8 cellular contexts compared by ENCODE assay signal in genomic region chr16:2500937-2501750, GRCh38.
A peak's percentile ranks its signal among the peaks of the same experiment; 100 is the strongest.
DNase-seq lines count a peak whose midpoint lies in the region; ATAC-seq lines count a peak whose summit lies in the region.

No MANE protein-coding gene starts in this region.

- no peak overlapping the region for H3K27ac Mint-ChIP-seq in memory B cell

- H3K36me3 Mint-ChIP-seq in memory B cell = peaks cover 5% of the 10 kb centered on the region

- no peak overlapping the region for H3K4me3 Mint-ChIP-seq in memory B cell

- no peaks in the 10 kb centered on the region for H3K9me3 Mint-ChIP-seq in memory B cell

- ATAC-seq in HG03159 (IDR thresholded peaks at IDR 0.05; ENCODE audit: unreplicated experiment) (peak; percentile 69), memory B cell (ENCODE audit: low read depth) (peak; percentile 96), GM21381 (IDR thresholded peaks at IDR 0.05; ENCODE audit: unreplicated experiment) (no peak)

- H3K27me3 Mint-ChIP-seq in memory B cell = no peaks in the 10 kb centered on the region

- DNase-seq in DMS153 (lab: John Stamatoyannopoulos, UW) (peak; percentile 43), NCI-H82 (lab: John Stamatoyannopoulos, UW) (peak; percentile 94), memory B cell (ENCODE audit: low spot score in 2 of 2) (peak; percentile 82 to 84)
- peak; percentile 46 to 61 for DNase-seq in activated CD8-positive, alpha-beta memory T cell treated with anti-CD3 and anti-CD28 coated beads for 1 hour (ENCODE audit: extremely low read depth in 1 of 2, low read depth in 1 of 2)
- DNase-seq in effector CD8-positive, alpha-beta T cell (lab: John Stamatoyannopoulos, UW) = peak; percentile 69
- DNase-seq in stimulated activated CD8-positive, alpha-beta memory T cell treated with anti-CD3 and anti-CD28 coated beads, Interleukin-12 subunit alpha, Interleukin-12 subunit beta, amount 100 ng/mL, for 1 hour (ENCODE audit: low read depth) = peak; percentile 64

- H3K4me1 Mint-ChIP-seq in memory B cell = peaks cover 3% of the 10 kb centered on the region

Comparison
In these comparisons a context has a peak if more than half of its experiments do, and no peak if none do; other contexts are left out.
1. DNase-seq: peak in every context shown above with its lines; median percentile 94 in NCI-H82; 83 in memory B cell; 69 in effector CD8-positive, alpha-beta T cell; 64 in stimulated activated CD8-positive, alpha-beta memory T cell treated with anti-CD3 and anti-CD28 coated beads, Interleukin-12 subunit alpha, Interleukin-12 subunit beta, amount 100 ng/mL, for 1 hour; 54 in activated CD8-positive, alpha-beta memory T cell treated with anti-CD3 and anti-CD28 coated beads for 1 hour; 43 in DMS153.